27 cellular contexts compared by ENCODE assay signal in the genomic region with DNA sequence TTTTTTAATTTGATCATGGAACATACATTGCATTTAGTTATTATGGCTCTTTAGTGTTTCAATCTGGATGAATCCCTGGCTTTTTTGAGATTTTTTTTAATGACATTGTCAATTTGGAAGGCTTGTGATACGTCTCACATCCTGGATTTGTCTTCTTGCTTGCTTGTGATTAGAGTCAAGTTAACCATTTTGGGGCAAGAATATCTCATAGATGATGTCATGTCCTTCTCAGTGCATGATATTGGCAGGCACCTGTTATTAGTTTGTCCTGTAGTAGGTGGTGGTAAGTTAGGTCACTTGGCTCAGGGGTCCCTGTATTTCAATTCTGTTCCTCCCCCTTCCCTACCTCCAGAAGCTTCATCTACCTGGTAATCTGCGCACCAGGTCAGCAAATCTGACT. TPM values are rescaled to one million over a fixed set of nuclear protein-coding genes. Genes with fewer than 3 reads are reported as not detected.
"Had no signal": no experiment of that assay in that cellular context is flagged by ENCODE, and none has a peak within 500 bp of the region (broad histone marks: within the 10 kb centered on the region; RNA-seq: fewer than 3 reads in every experiment).

No MANE protein-coding gene starts in this region.

- DNase-seq: heart right ventricle; islet precursor cell; left cardiac atrium; mesendoderm; naive B cell; natural killer cell; nephron progenitor cell; pancreas; retina; stimulated activated CD4-positive, alpha-beta T cell treated with anti-CD3 and anti-CD28 coated beads, Interleukin-12 subunit alpha, Interleukin-12 subunit beta, amount 100 ng/mL, for 4 hours; stimulated activated CD4-positive, alpha-beta T cell treated with anti-CD3 and anti-CD28 coated beads, Interleukin-15, amount 100 ng/mL, for 24 hours; stimulated activated CD4-positive, alpha-beta T cell treated with anti-CD3 and anti-CD28 coated beads, Interleukin-2, amount 100 ng/mL, for 24 hours; stimulated activated CD4-positive, alpha-beta T cell treated with anti-CD3 and anti-CD28 coated beads, Interleukin-4, amount 100 ng/mL, for 1 hour; stimulated activated naive B cell treated with anti-CD40 and anti-IgM and Interleukin-4, amounts not matched to agents 10 μg/mL and 1 μg/mL and 100 μg/mL, for 72 hours; stimulated activated naive CD8-positive, alpha-beta T cell treated with anti-CD3 and anti-CD28 coated beads, Interleukin-15, Interleukin-2, amounts not matched to agents 100 U/mL and 50 U/mL, for 24 hours; stomach; testis; transverse colon had no signal

- H3K27ac ChIP-seq: heart right ventricle, hepatocyte, pancreas, prostate gland, skin epidermis, stomach, testis, transverse colon, upper lobe of left lung had no signal

- H3K79me2 ChIP-seq: hepatocyte had no signal

- H3K4me1 ChIP-seq: pancreas, prostate gland had no signal

- FAIRE-seq: pancreas had no signal

- H2AFZ ChIP-seq: hepatocyte had no signal

- H3K9me3 ChIP-seq: heart right ventricle, pancreas, prostate gland, stomach, testis, thyroid gland, transverse colon, upper lobe of left lung had no signal

- H3K4me3 ChIP-seq: heart right ventricle, hepatocyte, lung, pancreas, prostate gland, skin epidermis, stomach, testis, thyroid gland, transverse colon, upper lobe of left lung had no signal

- H3K4me2 ChIP-seq: hepatocyte had no signal

- ATAC-seq: heart right ventricle; left cardiac atrium; left lobe of liver; natural killer cell; pancreas; right cardiac atrium; stimulated activated naive B cell treated with anti-CD40 and anti-IgM and Interleukin-4, amounts not matched to agents 10 μg/mL and 1 μg/mL and 100 μg/mL, for 72 hours; stimulated activated naive CD8-positive, alpha-beta T cell treated with anti-CD3 and anti-CD28 coated beads, Interleukin-15, Interleukin-2, amounts not matched to agents 100 U/mL and 50 U/mL, for 24 hours had no signal

- H3K27me3 ChIP-seq: testis had no signal

- H3K36me3 ChIP-seq: heart right ventricle, pancreas, prostate gland, stomach, thyroid gland, transverse colon, upper lobe of left lung had no signal

RNA-seq across cellular contexts. Expression of a gene that starts 3.3 kb away (rescaled TPM):
- total RNA-seq: hepatocyte had no signal
- polyA plus RNA-seq: hepatocyte, liver had no signal
